In the genomic region with DNA sequence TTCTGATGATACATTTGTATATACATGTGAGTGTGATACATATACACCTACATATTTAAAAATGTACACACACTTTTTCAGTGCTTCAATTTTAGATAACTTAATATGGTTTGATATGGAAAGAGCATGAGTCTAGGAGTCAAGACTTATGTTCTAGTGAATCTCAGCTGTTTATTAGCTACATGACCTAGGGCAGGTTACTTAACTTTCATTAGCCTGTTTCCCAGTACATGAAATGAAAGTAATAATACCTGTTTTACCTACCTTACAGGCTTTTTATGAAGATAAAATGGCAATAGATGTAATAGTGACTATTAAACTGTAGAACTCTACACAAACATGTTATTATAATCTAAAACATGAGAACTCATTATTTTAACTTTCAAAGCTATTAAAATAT, we compare ENCODE assay signal across 21 cellular contexts. TPM values are rescaled to one million over a fixed set of nuclear protein-coding genes. Genes with fewer than 3 reads are reported as not detected.
DNase-seq lines count a peak whose midpoint lies in the region; ATAC-seq, FAIRE-seq and TF ChIP-seq lines count a peak whose summit lies in the region.
"Had no signal": no experiment of that assay in that cellular context is flagged by ENCODE, and none has a peak within 500 bp of the region (broad histone marks: within the 10 kb centered on the region; RNA-seq: fewer than 3 reads in every experiment).

No MANE protein-coding gene starts in this region.

- TF ChIP-seq CTCF in A549 (IDR thresholded peaks at IDR 0.05) (no peak), OCI-LY1 (IDR thresholded peaks at IDR 0.05; ENCODE audit: low read length) (no peak), epithelial cell of esophagus (IDR thresholded peaks at IDR 0.05; ENCODE audit: insufficient read depth, low read depth, low read length, missing control alignments) (no peak), SK-N-SH (IDR thresholded peaks at IDR 0.05) (no peak)

- no peak overlapping the region for H3K4me2 ChIP-seq in A549
- H3K4me2 ChIP-seq in OCI-LY1 (ENCODE audit: low read length) = no peak overlapping the region
- H3K4me2 ChIP-seq in SK-N-SH = no peak overlapping the region
- H3K4me2 ChIP-seq: BLaER1 had no signal

- FAIRE-seq in A549 (lab: Jason Lieb, UNC) (peak; percentile 61), GM12891 (lab: Jason Lieb, UNC) (peak; percentile 62), H54 (lab: Jason Lieb, UNC) (no peak)
- FAIRE-seq: G401.6, GM19239, H1 had no signal

- H3K9ac ChIP-seq in OCI-LY1 (ENCODE audit: low read length) (no peak overlapping the region), SK-N-SH (no peak overlapping the region)
- H3K9ac ChIP-seq: BLaER1, GM23248 had no signal

- CTCF ChIA-PET in A549 (lab: Yijun Ruan, JAX) (interaction anchor here (0.6 kb wide), 1 partner anchor 69 kb away, joined by 3 read pairs; no protein-coding TSS in a partner anchor), SK-N-SH (lab: Yijun Ruan, JAX) (no interaction called here)

- H3K27ac ChIP-seq in A549 (no peak overlapping the region), OCI-LY1 (ENCODE audit: low read depth, low read length, poor library complexity, severe bottlenecking) (peak overlapping the region; percentile 53), SK-N-SH (ENCODE audit: low read depth in 2 of 2, low read length in 1 of 2) (no peak overlapping the region; a peak in 1 of 4 replicates)
- H3K27ac ChIP-seq: BLaER1, C4-2B, GM23248 had no signal

- H3K79me2 ChIP-seq in OCI-LY1 (ENCODE audit: insufficient read depth, low read length) (peaks cover 4% of the 10 kb centered on the region; the same call in 1 of the 2 replicates), SK-N-SH (ENCODE audit: insufficient read depth) (0 out of 2 replicates have a peak, but pooled peaks cover 3% of the 10 kb centered on the region)

- H3K4me1 ChIP-seq in A549 (peaks cover 10% of the 10 kb centered on the region; the same call in 1 of the 3 replicates), OCI-LY1 (ENCODE audit: insufficient read depth, low read length, severe bottlenecking) (peaks cover 48% of the 10 kb centered on the region), SK-N-SH (ENCODE audit: control insufficient read depth in 1 of 2, insufficient read depth in 2 of 2, low read depth in 1 of 2, low read length in 1 of 2) (peaks cover 0 to 10% of the 10 kb centered on the region in 2 experiments; a peak in 2 of 4 replicates)
- H3K4me1 ChIP-seq: BLaER1, Caco-2 had no signal

- no peak overlapping the region for H2AFZ ChIP-seq in OCI-LY1 (ENCODE audit: low read length)
- no peak overlapping the region for H2AFZ ChIP-seq in SK-N-SH (ENCODE audit: low read depth)
- H2AFZ ChIP-seq: GM23248 had no signal

- H3F3A ChIP-seq in OCI-LY1 (ENCODE audit: insufficient read depth, low read length) = no peaks in the 10 kb centered on the region
- H3F3A ChIP-seq in SK-N-SH (replicated peaks; ENCODE audit: insufficient read depth) = no peaks in the 10 kb centered on the region

- TF ChIP-seq EP300 in A549 (IDR thresholded peaks at IDR 0.05) (no peak), SK-N-SH (IDR thresholded peaks at IDR 0.05; ENCODE audit: borderline replicate concordance in 1 of 2, low read depth in 1 of 2, low read length in 1 of 2) (no peak)

- no peak for ATAC-seq in A549
- ATAC-seq: CD8-positive, alpha-beta T cell had no signal

- POLR2A ChIA-PET in A549 (lab: Yijun Ruan, JAX) = no interaction called here
- POLR2A ChIA-PET in SK-N-SH (lab: Yijun Ruan, JAX) = no interaction called here

- no peaks in the 10 kb centered on the region for H3K9me3 ChIP-seq in A549
- H3K9me3 ChIP-seq in OCI-LY1 (ENCODE audit: low read length) = no peaks in the 10 kb centered on the region
- H3K9me3 ChIP-seq in SK-N-SH = no peaks in the 10 kb centered on the region
- H3K9me3 ChIP-seq: BLaER1, Caco-2 had no signal

- H3K4me3 ChIP-seq in A549 (no peak overlapping the region), OCI-LY1 (ENCODE audit: low read depth, low read length, poor library complexity, severe bottlenecking) (no peak overlapping the region), epithelial cell of esophagus (ENCODE audit: low read length) (no peak overlapping the region), SK-N-SH (ENCODE audit: low read depth in 2 of 2, low read length in 1 of 2) (no peak overlapping the region)
- H3K4me3 ChIP-seq: BLaER1, GM23248 had no signal

- TF ChIP-seq RAD21 in A549 (conservative IDR thresholded peaks at IDR 0.05 in 1 of 2, IDR thresholded peaks at IDR 0.05 in 1 of 2) (no peak), SK-N-SH (IDR thresholded peaks at IDR 0.05; ENCODE audit: low read length) (no peak)

- no peaks in the 10 kb centered on the region for H3K36me3 ChIP-seq in OCI-LY1 (ENCODE audit: insufficient read depth, low read length)
- H3K36me3 ChIP-seq in SK-N-SH (replicated peaks in 1 of 2; ENCODE audit: control insufficient read depth in 1 of 2, insufficient read depth in 2 of 2, low read length in 1 of 2) = no peaks in the 10 kb centered on the region
- H3K36me3 ChIP-seq: BLaER1 had no signal

- H4K20me1 ChIP-seq in OCI-LY1 (ENCODE audit: insufficient read depth, low read length) = no peaks in the 10 kb centered on the region
- no peaks in the 10 kb centered on the region for H4K20me1 ChIP-seq in SK-N-SH (ENCODE audit: insufficient read depth)
- H4K20me1 ChIP-seq: BLaER1 had no signal

- TF ChIP-seq POLR2A in A549 (IDR thresholded peaks at IDR 0.05; ENCODE audit: low read length) = no peak
- TF ChIP-seq POLR2A in GM12891 (IDR thresholded peaks at IDR 0.05; ENCODE audit: low read depth, low read length) = no peak
- TF ChIP-seq POLR2A in H54 (IDR thresholded peaks at IDR 0.05; ENCODE audit: low read depth, low read length) = no peak

- no peaks in the 10 kb centered on the region for H3K9me2 ChIP-seq in OCI-LY1 (ENCODE audit: low read depth, low read length)
- no peaks in the 10 kb centered on the region for H3K9me2 ChIP-seq in SK-N-SH

- H3K27me3 ChIP-seq in OCI-LY1 (ENCODE audit: insufficient read depth, low read length) (no peaks in the 10 kb centered on the region), SK-N-SH (ENCODE audit: insufficient read depth) (no peaks in the 10 kb centered on the region)
- H3K27me3 ChIP-seq: BLaER1 had no signal

- DNase-seq in A549 (ENCODE audit: low read depth in 1 of 2, low spot score in 1 of 2) (no peak), GM12891 (ENCODE audit: insufficient read length, low spot score) (no peak), epithelial cell of esophagus (ENCODE audit: low read depth) (peak; percentile 58), H54 (ENCODE audit: insufficient read length, low spot score) (no peak), SK-N-SH (no peak), MV-4-11 (lab: John Stamatoyannopoulos, UW) (no peak)
- no peak for DNase-seq in stimulated activated CD4-positive, alpha-beta T cell treated with anti-CD3 and anti-CD28 coated beads, Interleukin-2, amount 100 ng/mL, for 48 hours
- DNase-seq: Caco-2; CD4-positive, CD25-positive, alpha-beta regulatory T cell; CD8-positive, alpha-beta T cell; DMS153; DND-41; H9; HFFc6 had no signal

TF ChIP-seq in A549, 52 proteins besides CTCF, POLR2A, EP300 and RAD21:
- TF ChIP-seq EHF (CRISPR knock-in tag; IDR thresholded peaks at IDR 0.05) (no peak), FOXS1 (CRISPR knock-in tag; IDR thresholded peaks at IDR 0.05) (no peak), ZC3H11A (IDR thresholded peaks at IDR 0.05) (no peak), RNF2 (IDR thresholded peaks at IDR 0.05; ENCODE audit: borderline replicate concordance, low read depth) (no peak)
- TF ChIP-seq, protein P1, sequence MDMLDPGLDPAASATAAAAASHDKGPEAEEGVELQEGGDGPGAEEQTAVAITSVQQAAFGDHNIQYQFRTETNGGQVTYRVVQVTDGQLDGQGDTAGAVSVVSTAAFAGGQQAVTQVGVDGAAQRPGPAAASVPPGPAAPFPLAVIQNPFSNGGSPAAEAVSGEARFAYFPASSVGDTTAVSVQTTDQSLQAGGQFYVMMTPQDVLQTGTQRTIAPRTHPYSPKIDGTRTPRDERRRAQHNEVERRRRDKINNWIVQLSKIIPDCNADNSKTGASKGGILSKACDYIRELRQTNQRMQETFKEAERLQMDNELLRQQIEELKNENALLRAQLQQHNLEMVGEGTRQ (IDR thresholded peaks at IDR 0.05) = no peak
TF ChIP-seq in A549: peak in this region for 0.

TF ChIP-seq in GM12891, 5 proteins besides CTCF, POLR2A, EP300 and RAD21:
- no peak for TF ChIP-seq POLR2AphosphoS5 (IDR thresholded peaks at IDR 0.05; ENCODE audit: low read depth, low read length)
- no peak for TF ChIP-seq PAX5 (IDR thresholded peaks at IDR 0.05; ENCODE audit: insufficient read depth, low read length, severe bottlenecking)
- no peak for TF ChIP-seq POU2F2 (IDR thresholded peaks at IDR 0.05; ENCODE audit: low read depth, low read length)
- no peak for TF ChIP-seq TAF1 (IDR thresholded peaks at IDR 0.05; ENCODE audit: low read depth, low read length)
- no peak for TF ChIP-seq SPI1 (IDR thresholded peaks at IDR 0.05; ENCODE audit: low read depth, low read length)

TF ChIP-seq in SK-N-SH, 30 proteins besides CTCF, POLR2A, EP300 and RAD21 (continues in another document):
- TF ChIP-seq GABPA (IDR thresholded peaks at IDR 0.05; ENCODE audit: low read depth) (no peak), RFX5 (IDR thresholded peaks at IDR 0.05; ENCODE audit: low read length) (no peak), CHD2 (IDR thresholded peaks at IDR 0.05; ENCODE audit: low read length, partially characterized antibody) (no peak)
- TF ChIP-seq, protein P1 (IDR thresholded peaks at IDR 0.05; ENCODE audit: borderline replicate concordance, low read depth, low read length) = no peak

RNA-seq across cellular contexts. Expression of a gene that starts 39.5 kb away (rescaled TPM):
- polyA plus RNA-seq in A549 (2011; rRNA removed) (71.6 and 79.0 TPM in 2 replicates), A549 (2017; fragmentation: RNase III; extraction: RNeasy Plus Mini Kit Qiagen cat#74134 plus additional on column Dnase treatment) (21.9 to 26.0 TPM (median 22.5 TPM) in 3 replicates), SK-N-SH (2012; rRNA removed) (3.6 and 7.2 TPM in 2 replicates)
- polyA plus RNA-seq in A549 (2012; cell fraction: cytosol; rRNA removed) = 12.4 and 13.6 TPM in 2 replicates
- 9.8 and 14.6 TPM in 2 replicates for polyA plus RNA-seq in A549 (2012; cell fraction: nucleus; rRNA removed)
- polyA minus RNA-seq in A549 (2011; rRNA and poly(A)+ RNA removed) = 51.3 and 57.6 TPM in 2 replicates
- polyA plus RNA-seq in GM12891 (2012; ENCODE audit: low read depth, missing spikeins) = 17.7 TPM
- polyA plus RNA-seq in SK-N-SH (2012; cell fraction: cytosol; rRNA removed) = 8.8 and 11.7 TPM in 2 replicates
- 5.3 and 9.8 TPM in 2 replicates for polyA plus RNA-seq in SK-N-SH (2012; cell fraction: nucleus; rRNA removed)
